Comparison of ENCODE assay signal across 1 cellular context in the genomic region with DNA sequence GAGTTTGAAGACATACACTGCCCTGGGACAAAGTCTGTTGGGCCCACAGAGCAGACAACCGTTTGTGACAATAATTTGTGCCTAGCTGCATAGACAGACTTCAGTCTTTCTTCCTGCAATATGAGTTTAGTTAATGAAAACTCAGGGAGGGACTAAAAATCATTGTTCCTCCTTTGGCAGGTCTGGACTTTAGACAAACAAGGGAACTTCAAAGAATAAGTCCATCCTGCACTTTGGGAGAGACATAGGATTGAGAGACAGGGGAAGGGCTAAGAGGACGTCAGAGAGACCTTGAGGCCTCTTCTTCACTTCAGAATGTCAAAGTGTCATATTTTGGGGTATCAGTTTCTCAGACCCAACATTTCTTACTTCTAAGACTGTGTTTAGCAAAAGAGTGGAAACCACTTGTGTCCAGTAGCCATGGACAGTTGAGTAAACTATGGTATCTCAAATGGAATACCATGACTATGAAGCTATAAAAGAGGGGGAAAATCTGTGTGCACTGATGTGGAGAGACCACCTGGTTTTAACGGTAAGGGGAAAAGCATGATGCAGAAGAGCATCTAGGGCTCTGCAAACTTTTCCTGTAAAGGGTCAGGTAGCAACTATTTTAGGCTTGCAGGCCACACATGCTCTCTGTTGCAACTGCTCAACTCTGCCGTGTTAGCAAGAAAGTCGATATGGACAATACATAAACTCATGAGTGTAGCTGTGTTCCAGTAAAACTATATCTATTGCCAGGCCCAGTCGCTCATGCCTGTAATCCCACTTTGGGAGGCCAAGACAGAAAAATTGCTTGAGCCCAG.
TF ChIP-seq lines count a peak whose summit lies in the region.

No MANE protein-coding gene starts in this region.

TF ChIP-seq in HepG2, 621 proteins besides CTCF, POLR2A, EP300 and RAD21 (continued from another document and continues in another):
- TF ChIP-seq, protein P1, sequence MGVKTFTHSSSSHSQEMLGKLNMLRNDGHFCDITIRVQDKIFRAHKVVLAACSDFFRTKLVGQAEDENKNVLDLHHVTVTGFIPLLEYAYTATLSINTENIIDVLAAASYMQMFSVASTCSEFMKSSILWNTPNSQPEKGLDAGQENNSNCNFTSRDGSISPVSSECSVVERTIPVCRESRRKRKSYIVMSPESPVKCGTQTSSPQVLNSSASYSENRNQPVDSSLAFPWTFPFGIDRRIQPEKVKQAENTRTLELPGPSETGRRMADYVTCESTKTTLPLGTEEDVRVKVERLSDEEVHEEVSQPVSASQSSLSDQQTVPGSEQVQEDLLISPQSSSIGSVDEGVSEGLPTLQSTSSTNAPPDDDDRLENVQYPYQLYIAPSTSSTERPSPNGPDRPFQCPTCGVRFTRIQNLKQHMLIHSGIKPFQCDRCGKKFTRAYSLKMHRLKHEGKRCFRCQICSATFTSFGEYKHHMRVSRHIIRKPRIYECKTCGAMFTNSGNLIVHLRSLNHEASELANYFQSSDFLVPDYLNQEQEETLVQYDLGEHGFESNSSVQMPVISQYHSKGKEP (CRISPR knock-in tag; IDR thresholded peaks at IDR 0.05) = no peak
- TF ChIP-seq, protein P2, sequence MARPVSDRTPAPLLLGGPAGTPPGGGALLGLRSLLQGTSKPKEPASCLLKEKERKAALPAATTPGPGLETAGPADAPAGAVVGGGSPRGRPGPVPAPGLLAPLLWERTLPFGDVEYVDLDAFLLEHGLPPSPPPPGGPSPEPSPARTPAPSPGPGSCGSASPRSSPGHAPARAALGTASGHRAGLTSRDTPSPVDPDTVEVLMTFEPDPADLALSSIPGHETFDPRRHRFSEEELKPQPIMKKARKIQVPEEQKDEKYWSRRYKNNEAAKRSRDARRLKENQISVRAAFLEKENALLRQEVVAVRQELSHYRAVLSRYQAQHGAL (CRISPR knock-in tag; IDR thresholded peaks at IDR 0.05; ENCODE audit: not compliant biosample characterization) = no peak
- TF ChIP-seq, protein P3, sequence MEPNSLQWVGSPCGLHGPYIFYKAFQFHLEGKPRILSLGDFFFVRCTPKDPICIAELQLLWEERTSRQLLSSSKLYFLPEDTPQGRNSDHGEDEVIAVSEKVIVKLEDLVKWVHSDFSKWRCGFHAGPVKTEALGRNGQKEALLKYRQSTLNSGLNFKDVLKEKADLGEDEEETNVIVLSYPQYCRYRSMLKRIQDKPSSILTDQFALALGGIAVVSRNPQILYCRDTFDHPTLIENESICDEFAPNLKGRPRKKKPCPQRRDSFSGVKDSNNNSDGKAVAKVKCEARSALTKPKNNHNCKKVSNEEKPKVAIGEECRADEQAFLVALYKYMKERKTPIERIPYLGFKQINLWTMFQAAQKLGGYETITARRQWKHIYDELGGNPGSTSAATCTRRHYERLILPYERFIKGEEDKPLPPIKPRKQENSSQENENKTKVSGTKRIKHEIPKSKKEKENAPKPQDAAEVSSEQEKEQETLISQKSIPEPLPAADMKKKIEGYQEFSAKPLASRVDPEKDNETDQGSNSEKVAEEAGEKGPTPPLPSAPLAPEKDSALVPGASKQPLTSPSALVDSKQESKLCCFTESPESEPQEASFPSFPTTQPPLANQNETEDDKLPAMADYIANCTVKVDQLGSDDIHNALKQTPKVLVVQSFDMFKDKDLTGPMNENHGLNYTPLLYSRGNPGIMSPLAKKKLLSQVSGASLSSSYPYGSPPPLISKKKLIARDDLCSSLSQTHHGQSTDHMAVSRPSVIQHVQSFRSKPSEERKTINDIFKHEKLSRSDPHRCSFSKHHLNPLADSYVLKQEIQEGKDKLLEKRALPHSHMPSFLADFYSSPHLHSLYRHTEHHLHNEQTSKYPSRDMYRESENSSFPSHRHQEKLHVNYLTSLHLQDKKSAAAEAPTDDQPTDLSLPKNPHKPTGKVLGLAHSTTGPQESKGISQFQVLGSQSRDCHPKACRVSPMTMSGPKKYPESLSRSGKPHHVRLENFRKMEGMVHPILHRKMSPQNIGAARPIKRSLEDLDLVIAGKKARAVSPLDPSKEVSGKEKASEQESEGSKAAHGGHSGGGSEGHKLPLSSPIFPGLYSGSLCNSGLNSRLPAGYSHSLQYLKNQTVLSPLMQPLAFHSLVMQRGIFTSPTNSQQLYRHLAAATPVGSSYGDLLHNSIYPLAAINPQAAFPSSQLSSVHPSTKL (CRISPR knock-in tag; IDR thresholded peaks at IDR 0.05) = peak; percentile 81
- TF ChIP-seq SP4 (CRISPR knock-in tag; IDR thresholded peaks at IDR 0.05) = no peak
- TF ChIP-seq TCF7 (IDR thresholded peaks at IDR 0.05; ENCODE audit: low read depth) = peak; percentile 81
- no peak for TF ChIP-seq ZNF367 (CRISPR knock-in tag; IDR thresholded peaks at IDR 0.05; ENCODE audit: borderline replicate concordance)
- no peak for TF ChIP-seq ZNF7 (CRISPR knock-in tag; IDR thresholded peaks at IDR 0.05)
- TF ChIP-seq POLR2AphosphoS2 (IDR thresholded peaks at IDR 0.05; ENCODE audit: low read depth, low read length) = no peak
- TF ChIP-seq ZBTB7A (CRISPR knock-in tag; IDR thresholded peaks at IDR 0.05) = no peak
- no peak for TF ChIP-seq PCBP2 (optimal IDR thresholded peaks at IDR 0.05; ENCODE audit: low read depth, low read length, poor library complexity, severe bottlenecking)
- TF ChIP-seq, protein P4, sequence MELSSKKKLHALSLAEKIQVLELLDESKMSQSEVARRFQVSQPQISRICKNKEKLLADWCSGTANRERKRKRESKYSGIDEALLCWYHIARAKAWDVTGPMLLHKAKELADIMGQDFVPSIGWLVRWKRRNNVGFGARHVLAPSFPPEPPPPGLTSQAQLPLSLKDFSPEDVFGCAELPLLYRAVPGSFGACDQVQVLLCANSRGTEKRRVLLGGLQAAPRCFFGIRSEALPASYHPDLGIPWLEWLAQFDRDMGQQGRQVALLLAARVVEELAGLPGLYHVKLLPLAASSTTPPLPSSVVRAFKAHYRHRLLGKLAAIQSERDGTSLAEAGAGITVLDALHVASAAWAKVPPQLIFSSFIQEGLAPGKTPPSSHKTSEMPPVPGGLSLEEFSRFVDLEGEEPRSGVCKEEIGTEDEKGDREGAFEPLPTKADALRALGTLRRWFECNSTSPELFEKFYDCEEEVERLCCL (CRISPR knock-in tag; IDR thresholded peaks at IDR 0.05; ENCODE audit: borderline replicate concordance) = no peak
- TF ChIP-seq ZNF124 (CRISPR knock-in tag; IDR thresholded peaks at IDR 0.05) = no peak; the same call in 1 of the 2 replicates
- TF ChIP-seq, protein P5, sequence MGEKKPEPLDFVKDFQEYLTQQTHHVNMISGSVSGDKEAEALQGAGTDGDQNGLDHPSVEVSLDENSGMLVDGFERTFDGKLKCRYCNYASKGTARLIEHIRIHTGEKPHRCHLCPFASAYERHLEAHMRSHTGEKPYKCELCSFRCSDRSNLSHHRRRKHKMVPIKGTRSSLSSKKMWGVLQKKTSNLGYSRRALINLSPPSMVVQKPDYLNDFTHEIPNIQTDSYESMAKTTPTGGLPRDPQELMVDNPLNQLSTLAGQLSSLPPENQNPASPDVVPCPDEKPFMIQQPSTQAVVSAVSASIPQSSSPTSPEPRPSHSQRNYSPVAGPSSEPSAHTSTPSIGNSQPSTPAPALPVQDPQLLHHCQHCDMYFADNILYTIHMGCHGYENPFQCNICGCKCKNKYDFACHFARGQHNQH (CRISPR knock-in tag; IDR thresholded peaks at IDR 0.05) = peak; percentile 58; the same call in 1 of the 2 replicates
- no peak for TF ChIP-seq ZFP62 (CRISPR knock-in tag; IDR thresholded peaks at IDR 0.05)
- TF ChIP-seq, protein P6, sequence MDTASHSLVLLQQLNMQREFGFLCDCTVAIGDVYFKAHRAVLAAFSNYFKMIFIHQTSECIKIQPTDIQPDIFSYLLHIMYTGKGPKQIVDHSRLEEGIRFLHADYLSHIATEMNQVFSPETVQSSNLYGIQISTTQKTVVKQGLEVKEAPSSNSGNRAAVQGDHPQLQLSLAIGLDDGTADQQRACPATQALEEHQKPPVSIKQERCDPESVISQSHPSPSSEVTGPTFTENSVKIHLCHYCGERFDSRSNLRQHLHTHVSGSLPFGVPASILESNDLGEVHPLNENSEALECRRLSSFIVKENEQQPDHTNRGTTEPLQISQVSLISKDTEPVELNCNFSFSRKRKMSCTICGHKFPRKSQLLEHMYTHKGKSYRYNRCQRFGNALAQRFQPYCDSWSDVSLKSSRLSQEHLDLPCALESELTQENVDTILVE (CRISPR knock-in tag; IDR thresholded peaks at IDR 0.05) = 0 out of 2 replicates have a peak, but pooled peaks have one; percentile 30
- no peak for TF ChIP-seq ZMYM2 (CRISPR knock-in tag; IDR thresholded peaks at IDR 0.05)
- 0 out of 2 replicates have a peak, but pooled peaks have one; percentile 23 for TF ChIP-seq PPARG (CRISPR knock-in tag; conservative IDR thresholded peaks at IDR 0.05)
- TF ChIP-seq, protein P7, sequence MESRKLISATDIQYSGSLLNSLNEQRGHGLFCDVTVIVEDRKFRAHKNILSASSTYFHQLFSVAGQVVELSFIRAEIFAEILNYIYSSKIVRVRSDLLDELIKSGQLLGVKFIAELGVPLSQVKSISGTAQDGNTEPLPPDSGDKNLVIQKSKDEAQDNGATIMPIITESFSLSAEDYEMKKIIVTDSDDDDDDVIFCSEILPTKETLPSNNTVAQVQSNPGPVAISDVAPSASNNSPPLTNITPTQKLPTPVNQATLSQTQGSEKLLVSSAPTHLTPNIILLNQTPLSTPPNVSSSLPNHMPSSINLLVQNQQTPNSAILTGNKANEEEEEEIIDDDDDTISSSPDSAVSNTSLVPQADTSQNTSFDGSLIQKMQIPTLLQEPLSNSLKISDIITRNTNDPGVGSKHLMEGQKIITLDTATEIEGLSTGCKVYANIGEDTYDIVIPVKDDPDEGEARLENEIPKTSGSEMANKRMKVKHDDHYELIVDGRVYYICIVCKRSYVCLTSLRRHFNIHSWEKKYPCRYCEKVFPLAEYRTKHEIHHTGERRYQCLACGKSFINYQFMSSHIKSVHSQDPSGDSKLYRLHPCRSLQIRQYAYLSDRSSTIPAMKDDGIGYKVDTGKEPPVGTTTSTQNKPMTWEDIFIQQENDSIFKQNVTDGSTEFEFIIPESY (CRISPR knock-in tag; IDR thresholded peaks at IDR 0.05) = no peak
- peak; percentile 81 for TF ChIP-seq RCOR2 (CRISPR knock-in tag; IDR thresholded peaks at IDR 0.05)
- TF ChIP-seq, protein P8, sequence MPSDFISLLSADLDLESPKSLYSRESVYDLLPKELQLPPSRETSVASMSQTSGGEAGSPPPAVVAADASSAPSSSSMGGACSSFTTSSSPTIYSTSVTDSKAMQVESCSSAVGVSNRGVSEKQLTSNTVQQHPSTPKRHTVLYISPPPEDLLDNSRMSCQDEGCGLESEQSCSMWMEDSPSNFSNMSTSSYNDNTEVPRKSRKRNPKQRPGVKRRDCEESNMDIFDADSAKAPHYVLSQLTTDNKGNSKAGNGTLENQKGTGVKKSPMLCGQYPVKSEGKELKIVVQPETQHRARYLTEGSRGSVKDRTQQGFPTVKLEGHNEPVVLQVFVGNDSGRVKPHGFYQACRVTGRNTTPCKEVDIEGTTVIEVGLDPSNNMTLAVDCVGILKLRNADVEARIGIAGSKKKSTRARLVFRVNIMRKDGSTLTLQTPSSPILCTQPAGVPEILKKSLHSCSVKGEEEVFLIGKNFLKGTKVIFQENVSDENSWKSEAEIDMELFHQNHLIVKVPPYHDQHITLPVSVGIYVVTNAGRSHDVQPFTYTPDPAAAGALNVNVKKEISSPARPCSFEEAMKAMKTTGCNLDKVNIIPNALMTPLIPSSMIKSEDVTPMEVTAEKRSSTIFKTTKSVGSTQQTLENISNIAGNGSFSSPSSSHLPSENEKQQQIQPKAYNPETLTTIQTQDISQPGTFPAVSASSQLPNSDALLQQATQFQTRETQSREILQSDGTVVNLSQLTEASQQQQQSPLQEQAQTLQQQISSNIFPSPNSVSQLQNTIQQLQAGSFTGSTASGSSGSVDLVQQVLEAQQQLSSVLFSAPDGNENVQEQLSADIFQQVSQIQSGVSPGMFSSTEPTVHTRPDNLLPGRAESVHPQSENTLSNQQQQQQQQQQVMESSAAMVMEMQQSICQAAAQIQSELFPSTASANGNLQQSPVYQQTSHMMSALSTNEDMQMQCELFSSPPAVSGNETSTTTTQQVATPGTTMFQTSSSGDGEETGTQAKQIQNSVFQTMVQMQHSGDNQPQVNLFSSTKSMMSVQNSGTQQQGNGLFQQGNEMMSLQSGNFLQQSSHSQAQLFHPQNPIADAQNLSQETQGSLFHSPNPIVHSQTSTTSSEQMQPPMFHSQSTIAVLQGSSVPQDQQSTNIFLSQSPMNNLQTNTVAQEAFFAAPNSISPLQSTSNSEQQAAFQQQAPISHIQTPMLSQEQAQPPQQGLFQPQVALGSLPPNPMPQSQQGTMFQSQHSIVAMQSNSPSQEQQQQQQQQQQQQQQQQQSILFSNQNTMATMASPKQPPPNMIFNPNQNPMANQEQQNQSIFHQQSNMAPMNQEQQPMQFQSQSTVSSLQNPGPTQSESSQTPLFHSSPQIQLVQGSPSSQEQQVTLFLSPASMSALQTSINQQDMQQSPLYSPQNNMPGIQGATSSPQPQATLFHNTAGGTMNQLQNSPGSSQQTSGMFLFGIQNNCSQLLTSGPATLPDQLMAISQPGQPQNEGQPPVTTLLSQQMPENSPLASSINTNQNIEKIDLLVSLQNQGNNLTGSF (CRISPR knock-in tag; IDR thresholded peaks at IDR 0.05) = no peak
- no peak for TF ChIP-seq XBP1 (CRISPR knock-in tag; IDR thresholded peaks at IDR 0.05)
- no peak for TF ChIP-seq SNRNP70 (IDR thresholded peaks at IDR 0.05; ENCODE audit: low read depth, low read length)
- TF ChIP-seq ZNF772 (CRISPR knock-in tag; IDR thresholded peaks at IDR 0.05) = no peak
- TF ChIP-seq, protein P9, sequence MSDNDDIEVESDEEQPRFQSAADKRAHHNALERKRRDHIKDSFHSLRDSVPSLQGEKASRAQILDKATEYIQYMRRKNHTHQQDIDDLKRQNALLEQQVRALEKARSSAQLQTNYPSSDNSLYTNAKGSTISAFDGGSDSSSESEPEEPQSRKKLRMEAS (IDR thresholded peaks at IDR 0.05) = 0 out of 2 replicates have a peak, but pooled peaks have one; percentile 25
- TF ChIP-seq SUZ12 (IDR thresholded peaks at IDR 0.05; ENCODE audit: low read depth, low read length) = no peak
- no peak for TF ChIP-seq ZNF781 (CRISPR knock-in tag; IDR thresholded peaks at IDR 0.05; ENCODE audit: borderline replicate concordance, not compliant biosample characterization)
- TF ChIP-seq ZBTB42 (CRISPR knock-in tag; IDR thresholded peaks at IDR 0.05) = no peak
- no peak for TF ChIP-seq ZNF543 (CRISPR knock-in tag; IDR thresholded peaks at IDR 0.05)
- TF ChIP-seq ELF1 (CRISPR knock-in tag; IDR thresholded peaks at IDR 0.05) = peak; percentile 20; the same call in 1 of the 2 replicates
- no peak for TF ChIP-seq ZNF350 (CRISPR knock-in tag; IDR thresholded peaks at IDR 0.05; ENCODE audit: borderline replicate concordance, low read depth)
- TF ChIP-seq, protein P10, sequence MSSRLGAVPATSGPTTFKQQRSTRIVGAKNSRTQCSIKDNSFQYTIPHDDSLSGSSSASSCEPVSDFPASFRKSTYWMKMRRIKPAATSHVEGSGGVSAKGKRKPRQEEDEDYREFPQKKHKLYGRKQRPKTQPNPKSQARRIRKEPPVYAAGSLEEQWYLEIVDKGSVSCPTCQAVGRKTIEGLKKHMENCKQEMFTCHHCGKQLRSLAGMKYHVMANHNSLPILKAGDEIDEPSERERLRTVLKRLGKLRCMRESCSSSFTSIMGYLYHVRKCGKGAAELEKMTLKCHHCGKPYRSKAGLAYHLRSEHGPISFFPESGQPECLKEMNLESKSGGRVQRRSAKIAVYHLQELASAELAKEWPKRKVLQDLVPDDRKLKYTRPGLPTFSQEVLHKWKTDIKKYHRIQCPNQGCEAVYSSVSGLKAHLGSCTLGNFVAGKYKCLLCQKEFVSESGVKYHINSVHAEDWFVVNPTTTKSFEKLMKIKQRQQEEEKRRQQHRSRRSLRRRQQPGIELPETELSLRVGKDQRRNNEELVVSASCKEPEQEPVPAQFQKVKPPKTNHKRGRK (CRISPR knock-in tag; IDR thresholded peaks at IDR 0.05) = no peak
- TF ChIP-seq ZNF382 (CRISPR knock-in tag; IDR thresholded peaks at IDR 0.05; ENCODE audit: borderline replicate concordance) = no peak
- TF ChIP-seq ZNF337 (CRISPR knock-in tag; IDR thresholded peaks at IDR 0.05; ENCODE audit: borderline replicate concordance, low read depth) = no peak
- TF ChIP-seq ZNF605 (CRISPR knock-in tag; IDR thresholded peaks at IDR 0.05) = no peak
- TF ChIP-seq ZNF670 (CRISPR knock-in tag; IDR thresholded peaks at IDR 0.05; ENCODE audit: borderline replicate concordance) = no peak
- peak; percentile 48; the same call in 1 of the 2 replicates for TF ChIP-seq SP5 (CRISPR knock-in tag; IDR thresholded peaks at IDR 0.05; ENCODE audit: borderline replicate concordance, low read depth)
- no peak for TF ChIP-seq TBX3 (IDR thresholded peaks at IDR 0.05; ENCODE audit: borderline replicate concordance)
